In genomic region chr2:237435844-237436590, GRCh38 we compare ENCODE assay signal across 10 cellular contexts. TPM values are rescaled to one million over a fixed set of nuclear protein-coding genes. Genes with fewer than 3 reads are reported as not detected.
A peak's percentile ranks its signal among the peaks of the same experiment; 100 is the strongest.
DNase-seq lines count a peak whose midpoint lies in the region; ATAC-seq and TF ChIP-seq lines count a peak whose summit lies in the region.
"Had no signal": no experiment of that assay in that cellular context is flagged by ENCODE, and none has a peak within 500 bp of the region (broad histone marks: within the 10 kb centered on the region; RNA-seq: fewer than 3 reads in every experiment).

No MANE protein-coding gene starts in this region.

- H3K36me3 ChIP-seq in brain microvascular endothelial cell (replicated peaks) (no peaks in the 10 kb centered on the region), mesodermal cell (ENCODE audit: control insufficient read depth, insufficient read depth, low read length) (no peaks in the 10 kb centered on the region), uterus (no peaks in the 10 kb centered on the region)

- DNase-seq in activated naive CD4-positive, alpha-beta T cell treated with anti-CD3 and anti-CD28 coated beads, Interleukin-2, amount 50 U/mL, for 72 hours (ENCODE audit: low spot score in 2 of 2) = no peak
- no peak for DNase-seq in activated naive CD4-positive, alpha-beta T cell (lab: John Stamatoyannopoulos, UW)
- DNase-seq in brain microvascular endothelial cell (peak; percentile 95), uterus (peak; percentile 68 to 72), anterior cingulate cortex (lab: John Stamatoyannopoulos, UW) (no peak)
- DNase-seq: cortex of kidney, NCI-H2029 had no signal

- ATAC-seq in activated naive CD4-positive, alpha-beta T cell treated with anti-CD3 and anti-CD28 coated beads, Interleukin-2, amount 50 U/mL, for 72 hours = no peak
- ATAC-seq in HG03097 (IDR thresholded peaks at IDR 0.05; ENCODE audit: low FRiP score, unreplicated experiment) (no peak), GM21786 (IDR thresholded peaks at IDR 0.05; ENCODE audit: unreplicated experiment) (no peak)

- H3K4me1 ChIP-seq in mesodermal cell (ENCODE audit: control insufficient read depth, insufficient read depth, low read length, poor library complexity, severe bottlenecking) = peaks cover 43% of the 10 kb centered on the region
- peaks cover 9 to 18% of the 10 kb centered on the region in 2 donors for H3K4me1 ChIP-seq in uterus

- no peak for TF ChIP-seq POLR2A in uterus (IDR thresholded peaks at IDR 0.05)

- H3K27ac ChIP-seq in brain microvascular endothelial cell (peak overlapping the region; percentile 99), mesodermal cell (ENCODE audit: low read depth, low read length, severe bottlenecking) (peak overlapping the region; percentile 52), uterus (peak overlapping the region; percentile 87 to 90)

- in situ Hi-C loops in brain microvascular endothelial cell (cut with HindIII; ENCODE audit: low pct_ligation_motif_present, low sequenced_read_pairs) = no loop called here

- intact Hi-C loops in uterus (cut with DNase I; ENCODE audit: low total_unique reads) = no loop called here

- H3K9me3 ChIP-seq in mesodermal cell (ENCODE audit: control insufficient read depth, low read length) (peaks cover under 1% of the 10 kb centered on the region), uterus (no peaks in the 10 kb centered on the region)

- peaks cover 6 to 11% of the 10 kb centered on the region in 2 donors for H3K9me3 Mint-ChIP-seq in activated naive CD4-positive, alpha-beta T cell treated with anti-CD3 and anti-CD28 coated beads, Interleukin-2, amount 50 U/mL, for 72 hours

- H3K27me3 ChIP-seq in brain microvascular endothelial cell (replicated peaks) = no peaks in the 10 kb centered on the region
- H3K27me3 ChIP-seq in uterus = no peaks in the 10 kb centered on the region

- peak; percentile 16 for TF ChIP-seq CTCF in brain microvascular endothelial cell (IDR thresholded peaks at IDR 0.05; ENCODE audit: low read depth, low read length, missing control alignments)
- no peak for TF ChIP-seq CTCF in uterus (IDR thresholded peaks at IDR 0.05)

- 88 to 91% methylated on average over 10 of the region's 10 CpGs for whole genome bisulfite sequencing in mesodermal cell (ENCODE audit: insufficient coverage in 2 of 2), 2 experiments

- peak overlapping the region; percentile 77 to 97 for H3K27ac Mint-ChIP-seq in activated naive CD4-positive, alpha-beta T cell treated with anti-CD3 and anti-CD28 coated beads, Interleukin-2, amount 50 U/mL, for 72 hours

- H3K4me3 ChIP-seq in brain microvascular endothelial cell (ENCODE audit: low read depth, low read length) (no peak overlapping the region), mesodermal cell (ENCODE audit: extremely low read depth, insufficient read depth, low read length, poor library complexity, severe bottlenecking) (no peak overlapping the region), uterus (no peak overlapping the region)

- peaks cover 5 to 33% of the 10 kb centered on the region in 2 donors for H3K36me3 Mint-ChIP-seq in activated naive CD4-positive, alpha-beta T cell treated with anti-CD3 and anti-CD28 coated beads, Interleukin-2, amount 50 U/mL, for 72 hours

RNA-seq across cellular contexts. Expression of gene COL6A3, which starts 22.1 kb away (rescaled TPM):
- 10 to 100 TPM; 13.6 to 31.6 TPM for total RNA-seq in activated naive CD4-positive, alpha-beta T cell treated with anti-CD3 and anti-CD28 coated beads, Interleukin-2, amount 50 U/mL, for 72 hours
- polyA plus RNA-seq in mesodermal cell (2013, experiment 1 of 2) = 221 TPM
- polyA plus RNA-seq in mesodermal cell (2013, experiment 2 of 2) = 227 TPM
- 1,000 to 10,000 TPM in 1 of 4 donors, 100 to 1,000 TPM in 3; 164 to 1,719 (median 447) TPM for total RNA-seq in uterus

RNA-seq across cellular contexts. Expression of gene MLPH, which starts 51.0 kb away (rescaled TPM):
- not detected for total RNA-seq in activated naive CD4-positive, alpha-beta T cell treated with anti-CD3 and anti-CD28 coated beads, Interleukin-2, amount 50 U/mL, for 72 hours
- polyA plus RNA-seq in mesodermal cell (2013, experiment 1 of 2) = 3.1 TPM
- 6.3 TPM for polyA plus RNA-seq in mesodermal cell (2013, experiment 2 of 2)
- 10 to 100 TPM in 2 of 4 donors, 1 to 10 TPM in 2; 1.2 to 16.5 (median 8.9) TPM for total RNA-seq in uterus

Comparison
In these comparisons a context has a peak if more than half of its experiments do, and no peak if none do; other contexts are left out.
1. DNase-seq: peak in brain microvascular endothelial cell (single experiment) and uterus (2 of 2); none in activated naive CD4-positive, alpha-beta T cell treated with anti-CD3 and anti-CD28 coated beads, Interleukin-2, amount 50 U/mL, for 72 hours (0 of 2), activated naive CD4-positive, alpha-beta T cell (0 of 4) and anterior cingulate cortex (0 of 58).
2. RNA of gene COL6A3, which starts 22.1 kb away (total RNA-seq): 164 to 1,719 TPM in uterus; 13.6 to 31.6 TPM in activated naive CD4-positive, alpha-beta T cell treated with anti-CD3 and anti-CD28 coated beads, Interleukin-2, amount 50 U/mL, for 72 hours; every median in the first group is over 4 times any median in the second.
3. Peak in every context shown above with its lines, with median percentiles within 50 percentile points of each other: H3K27ac ChIP-seq.